In genomic region chr16:8674413-8675022, GRCh38 we compare ENCODE assay signal across 8 cellular contexts. TPM values are rescaled to one million over a fixed set of nuclear protein-coding genes. Genes with fewer than 3 reads are reported as not detected.
DNase-seq lines count a peak whose midpoint lies in the region; ATAC-seq and TF ChIP-seq lines count a peak whose summit lies in the region.

ABAT (plus strand) TSS chr16:8674617; CDS start chr16:8735740, 61,123 bp downstream.

- peaks cover 18% of the 10 kb centered on the region for H3K4me1 Mint-ChIP-seq in activated CD4-positive, alpha-beta memory T cell treated with anti-CD3 and anti-CD28 coated beads for 36 hours (ENCODE audit: low read depth)

- CTCF ChIA-PET in activated CD4-positive, alpha-beta memory T cell treated with anti-CD3 and anti-CD28 coated beads for 36 hours (lab: Charles Lee) = interaction anchor here (1.7 kb wide), 1 partner anchor 206 kb away, joined by 7 read pairs; no protein-coding TSS in a partner anchor

- H3K9me3 ChIP-seq in BLaER1 = peaks cover 2% of the 10 kb centered on the region; the same call in 1 of the 2 replicates
- H3K9me3 ChIP-seq in lower lobe of right lung = no peaks in the 10 kb centered on the region

- H3K9me3 Mint-ChIP-seq in activated CD4-positive, alpha-beta memory T cell treated with anti-CD3 and anti-CD28 coated beads for 36 hours = peaks cover 1% of the 10 kb centered on the region

- H3K4me3 ChIP-seq in BLaER1 (peak within 1 kb of the TSS; percentile 78), dorsolateral prefrontal cortex (peak within 1 kb of the TSS; percentile 62 to 98 (median 85)), lower lobe of right lung (peak within 1 kb of the TSS; percentile 70)

- 0 out of 2 replicates have a peak, but pooled peaks cover 5% of the 10 kb centered on the region for H4K20me1 ChIP-seq in BLaER1

- DNase-seq in GM19238 (ENCODE audit: insufficient read length, low spot score) (peak; percentile 97), NCI-H526 (lab: John Stamatoyannopoulos, UW) (peak; percentile 45 to 90), dorsolateral prefrontal cortex (peak; percentile 86 to 99 (median 92)), lower lobe of right lung (peak; percentile 93)
- peak; percentile 93 for DNase-seq in activated CD4-positive, alpha-beta memory T cell treated with anti-CD3 and anti-CD28 coated beads for 36 hours
- DNase-seq in stimulated activated CD4-positive, alpha-beta T cell treated with anti-CD3 and anti-CD28 coated beads, TNF-alpha, amount 100 ng/mL, for 1 hour (ENCODE audit: low read depth in 3 of 3, low spot score in 1 of 3) = peak; percentile 69 to 76 (median 75)

- peak within 1 kb of the TSS; percentile 79 for H3K4me3 Mint-ChIP-seq in activated CD4-positive, alpha-beta memory T cell treated with anti-CD3 and anti-CD28 coated beads for 36 hours

- POLR2A ChIA-PET in activated CD4-positive, alpha-beta memory T cell treated with anti-CD3 and anti-CD28 coated beads for 36 hours (lab: Charles Lee) = interaction anchor here (1.2 to 2.0 kb wide), 2 partner anchors 9 to 194 kb away, joined by 3 to 7 read pairs; partner anchors contain the start of gene CARHSP1

- H3K27me3 ChIP-seq in BLaER1 (no peaks in the 10 kb centered on the region), dorsolateral prefrontal cortex (no peaks in the 10 kb centered on the region), lower lobe of right lung (ENCODE audit: low read depth) (no peaks in the 10 kb centered on the region)

- TF ChIP-seq CTCF in dorsolateral prefrontal cortex (IDR thresholded peaks at IDR 0.05 in 54 of 56, conservative IDR thresholded peaks at IDR 0.05 in 2 of 56; ENCODE audit: low read depth in 1 of 56, partially characterized antibody in 56 of 56) (peak in 21 of 56 donors; percentile 11 to 39 (median 22)), lower lobe of right lung (IDR thresholded peaks at IDR 0.05) (no peak)

- H3K36me3 ChIP-seq in BLaER1 (peaks cover 14% of the 10 kb centered on the region; the same call in 1 of the 2 replicates), lower lobe of right lung (no peaks in the 10 kb centered on the region)

- intact Hi-C loops in activated CD4-positive, alpha-beta memory T cell treated with anti-CD3 and anti-CD28 coated beads for 36 hours (cut with micrococcal nuclease) = loop anchor here (1.0 to 5.0 kb wide), 4 partner anchors 20 to 194 kb away; partner anchors contain the start of genes CARHSP1, METTL22, PMM2 and TMEM186
- intact Hi-C loops in dorsolateral prefrontal cortex (cut with DNase I) = loop anchor here (2.0 to 10.0 kb wide), 5 partner anchors 53 to 193 kb away; partner anchors contain the start of genes CARHSP1 (in 2 of the 2), METTL22 (in 1 of the 2), PMM2 (in 1 of the 2) and TMEM186 (in 1 of the 2)
- intact Hi-C loops in lower lobe of right lung (cut with DNase I) = no loop called here

- peaks cover 4% of the 10 kb centered on the region for H3K36me3 Mint-ChIP-seq in activated CD4-positive, alpha-beta memory T cell treated with anti-CD3 and anti-CD28 coated beads for 36 hours

- H3K27me3 Mint-ChIP-seq in activated CD4-positive, alpha-beta memory T cell treated with anti-CD3 and anti-CD28 coated beads for 36 hours = no peaks in the 10 kb centered on the region

- peak within 1 kb of the TSS; percentile 76 for H3K9ac ChIP-seq in BLaER1

- peak within 1 kb of the TSS; percentile 100 for H3K4me2 ChIP-seq in BLaER1

- peak within 1 kb of the TSS; percentile 68 for H3K27ac Mint-ChIP-seq in activated CD4-positive, alpha-beta memory T cell treated with anti-CD3 and anti-CD28 coated beads for 36 hours

- ATAC-seq in HG03378 (IDR thresholded peaks at IDR 0.05; ENCODE audit: unreplicated experiment) = peak; percentile 93
- ATAC-seq in lower lobe of right lung = peak; percentile 100

- peaks cover 38% of the 10 kb centered on the region for H3K4me1 ChIP-seq in BLaER1
- H3K4me1 ChIP-seq in lower lobe of right lung = peaks cover 6% of the 10 kb centered on the region

- H3K27ac ChIP-seq in BLaER1 (peak within 1 kb of the TSS; percentile 53; the same call in 1 of the 2 replicates), dorsolateral prefrontal cortex (peak within 1 kb of the TSS in 46 of 59 donors; percentile 2 to 85 (median 65)), lower lobe of right lung (peak within 1 kb of the TSS; percentile 28)

RNA-seq across cellular contexts. Expression of gene ABAT, which starts in this region (rescaled TPM):
- 10 to 100 TPM in 1 of 2 experiments, 1 to 10 TPM in 1; 8.7 to 10.0 TPM for total RNA-seq in activated CD4-positive, alpha-beta memory T cell treated with anti-CD3 and anti-CD28 coated beads for 36 hours
- 100 to 1,000 TPM in 119 of 120 experiments, 10 to 100 TPM in 1; 83.4 to 281 (median 204) TPM for total RNA-seq in dorsolateral prefrontal cortex
- 12.9 TPM for total RNA-seq in lower lobe of right lung

Comparison
In these comparisons a context has a peak if more than half of its experiments do, and no peak if none do; other contexts are left out.
1. Peak in every context shown above with its lines: DNase-seq, ATAC-seq, H3K4me3 ChIP-seq and H3K27ac ChIP-seq.